In the genomic region with DNA sequence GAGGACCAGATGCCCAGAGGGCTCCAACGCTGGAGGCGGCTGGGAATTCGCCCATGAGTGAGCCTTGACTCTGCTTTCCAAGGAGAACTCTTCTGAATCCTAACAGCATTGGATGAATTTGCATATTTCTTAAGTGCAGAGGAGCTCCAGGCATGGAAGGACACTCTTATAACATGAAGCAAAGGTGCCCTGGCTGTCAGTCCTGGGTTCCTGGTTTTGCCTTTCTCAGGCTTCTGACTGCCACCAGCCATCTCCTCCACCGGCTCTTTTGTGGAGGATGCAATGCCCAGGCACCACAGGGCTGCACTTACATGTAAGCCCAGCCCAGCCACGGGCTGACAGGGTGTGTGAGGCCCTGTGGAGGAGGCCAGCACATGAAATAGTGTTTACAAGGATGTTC, we compare ENCODE assay signal across 33 cellular contexts. TPM values are rescaled to one million over a fixed set of nuclear protein-coding genes. Genes with fewer than 3 reads are reported as not detected.
"Had no signal": no experiment of that assay in that cellular context is flagged by ENCODE, and none has a peak within 500 bp of the region (broad histone marks: within the 10 kb centered on the region; RNA-seq: fewer than 3 reads in every experiment).

No MANE protein-coding gene starts in this region.

- ATAC-seq: activated CD4-positive, alpha-beta T cell treated with anti-CD3 and anti-CD28 coated beads for 36 hours; activated CD4-positive, CD25-positive, alpha-beta regulatory T cell treated with anti-CD3 and anti-CD28 coated beads, Interleukin-2, amount 50 U/mL, for 24 hours; activated naive CD4-positive, alpha-beta T cell treated with anti-CD3 and anti-CD28 coated beads, Interleukin-2, amount 50 U/mL, for 72 hours; activated T-cell treated with anti-CD3 and anti-CD28 coated beads, Interleukin-2, amount 50 U/mL, for 4 hours; K562; WTC11 had no signal

- H3K27ac ChIP-seq: adrenal gland, SJSA1 had no signal

- H3K9me3 Mint-ChIP-seq: activated CD4-positive, alpha-beta memory T cell treated with anti-CD3 and anti-CD28 coated beads for 36 hours; activated naive CD4-positive, alpha-beta T cell treated with anti-CD3 and anti-CD28 coated beads for 36 hours; activated naive CD4-positive, alpha-beta T cell treated with anti-CD3 and anti-CD28 coated beads, Interleukin-2, amount 50 U/mL, for 72 hours; activated T-cell treated with anti-CD3 and anti-CD28 coated beads, Interleukin-2, amount 50 U/mL, for 4 hours; activated T-helper 1 cell treated with anti-CD3 and anti-CD28 coated beads, Interleukin-12 subunit alpha, Interleukin-12 subunit beta, Interleukin-2, Interleukin-4 antibody, amounts not matched to agents 30 ng/mL and 10 ng/mL and 1 ng/mL, durations not matched to agents 14 hours and 24 hours and 36 hours; brain; T-helper 1 cell treated with Interleukin-12 subunit alpha and Interleukin-12 subunit beta and Interleukin-4 antibody, amounts not matched to agents 30 μg/mL and 1 μg/mL, for 36 hours; T-helper 2 cell treated with Interferon-gamma antibody and Interleukin-4, amounts not matched to agents 5 μg/mL and 100 μg/mL, for 36 hours; WTC11 had no signal

- H3K36me3 ChIP-seq: adrenal gland, SJSA1 had no signal

- DNase-seq: activated CD4-positive, alpha-beta memory T cell treated with anti-CD3 and anti-CD28 coated beads for 36 hours; activated CD4-positive, alpha-beta T cell treated with anti-CD3 and anti-CD28 coated beads for 36 hours; activated CD4-positive, alpha-beta T cell treated with anti-CD3 and anti-CD28 coated beads, Interleukin-2, amount 50 U/mL, for 1 hour; activated CD8-positive, alpha-beta memory T cell treated with anti-CD3 and anti-CD28 coated beads, Interleukin-2, amount 50 U/mL, for 4 hours; activated gamma-delta T cell treated with Interleukin-2 at 50 U/mL for 16 hours; activated naive CD4-positive, alpha-beta T cell treated with anti-CD3 and anti-CD28 coated beads for 36 hours; activated T-cell treated with anti-CD3 and anti-CD28 coated beads for 4 hours; activated T-cell treated with anti-CD3 and anti-CD28 coated beads, Interleukin-2, amount 50 U/mL, for 4 hours; adrenal gland; caudate nucleus; NCI-H1105; NCI-H1436; NCI-H1694; NCI-H1930; NCI-H2081 treated with DMSO at 0.1 percent for 48 hours; NCI-H226; NCI-H446 treated with DMSO at 0.1 percent for 48 hours; NCI-H524 treated with DMSO at 0.1 percent for 48 hours; RPMI8226; SHP77 treated with DMSO at 0.1 percent for 48 hours; SK-N-SH had no signal

- H3K36me3 Mint-ChIP-seq: activated CD4-positive, alpha-beta memory T cell treated with anti-CD3 and anti-CD28 coated beads for 36 hours; activated naive CD4-positive, alpha-beta T cell treated with anti-CD3 and anti-CD28 coated beads, Interleukin-2, amount 50 U/mL, for 72 hours; brain; WTC11 had no signal

- H3K4me3 Mint-ChIP-seq: activated CD4-positive, alpha-beta memory T cell treated with anti-CD3 and anti-CD28 coated beads for 36 hours; activated CD4-positive, alpha-beta T cell treated with anti-CD3 and anti-CD28 coated beads for 36 hours; activated naive CD4-positive, alpha-beta T cell treated with anti-CD3 and anti-CD28 coated beads for 36 hours; activated T-cell treated with anti-CD3 and anti-CD28 coated beads, Interleukin-2, amount 50 U/mL, for 4 hours; activated T-helper 1 cell treated with anti-CD3 and anti-CD28 coated beads, Interleukin-12 subunit alpha, Interleukin-12 subunit beta, Interleukin-2, Interleukin-4 antibody, amounts not matched to agents 30 ng/mL and 10 ng/mL and 1 ng/mL, durations not matched to agents 14 hours and 24 hours and 36 hours; brain; T-helper 1 cell treated with Interleukin-12 subunit alpha and Interleukin-12 subunit beta and Interleukin-4 antibody, amounts not matched to agents 30 μg/mL and 1 μg/mL, for 36 hours; T-helper 2 cell treated with Interferon-gamma antibody and Interleukin-4, amounts not matched to agents 5 μg/mL and 100 μg/mL, for 36 hours; WTC11 had no signal

- H3K4me2 ChIP-seq: SK-N-SH had no signal

- H3K27me3 Mint-ChIP-seq: activated CD4-positive, alpha-beta T cell treated with anti-CD3 and anti-CD28 coated beads for 36 hours had no signal

- H3K9ac ChIP-seq: SK-N-SH had no signal

- H3K9me3 ChIP-seq: adrenal gland, Peyer's patch, SJSA1, SK-N-SH had no signal

- H3K27ac Mint-ChIP-seq: activated CD4-positive, alpha-beta memory T cell treated with anti-CD3 and anti-CD28 coated beads for 36 hours; activated CD4-positive, alpha-beta T cell treated with anti-CD3 and anti-CD28 coated beads for 36 hours; activated naive CD4-positive, alpha-beta T cell treated with anti-CD3 and anti-CD28 coated beads for 36 hours; activated naive CD4-positive, alpha-beta T cell treated with anti-CD3 and anti-CD28 coated beads, Interleukin-2, amount 50 U/mL, for 72 hours; activated T-helper 1 cell treated with anti-CD3 and anti-CD28 coated beads, Interleukin-12 subunit alpha, Interleukin-12 subunit beta, Interleukin-2, Interleukin-4 antibody, amounts not matched to agents 30 ng/mL and 10 ng/mL and 1 ng/mL, durations not matched to agents 14 hours and 24 hours and 36 hours; brain; T-helper 1 cell treated with Interleukin-12 subunit alpha and Interleukin-12 subunit beta and Interleukin-4 antibody, amounts not matched to agents 30 μg/mL and 1 μg/mL, for 36 hours; T-helper 2 cell treated with Interferon-gamma antibody and Interleukin-4, amounts not matched to agents 5 μg/mL and 100 μg/mL, for 36 hours; WTC11 had no signal

- H3K27me3 ChIP-seq: adrenal gland, Peyer's patch, SJSA1 had no signal

- H3K4me3 ChIP-seq: adrenal gland, K562, Peyer's patch, SJSA1 had no signal

RNA-seq across cellular contexts. Expression of gene CLRN3, which starts 8.2 kb away (rescaled TPM):
- total RNA-seq: activated CD4-positive, alpha-beta memory T cell treated with anti-CD3 and anti-CD28 coated beads for 36 hours; activated CD4-positive, alpha-beta T cell treated with anti-CD3 and anti-CD28 coated beads for 36 hours; activated naive CD4-positive, alpha-beta T cell treated with anti-CD3 and anti-CD28 coated beads for 36 hours; activated naive CD4-positive, alpha-beta T cell treated with anti-CD3 and anti-CD28 coated beads, Interleukin-2, amount 50 U/mL, for 72 hours; activated T-cell treated with anti-CD3 and anti-CD28 coated beads, Interleukin-2, amount 50 U/mL, for 4 hours; activated T-helper 1 cell treated with anti-CD3 and anti-CD28 coated beads, Interleukin-12 subunit alpha, Interleukin-12 subunit beta, Interleukin-2, Interleukin-4 antibody, amounts not matched to agents 30 ng/mL and 10 ng/mL and 1 ng/mL, durations not matched to agents 14 hours and 24 hours and 36 hours; bronchial epithelial cell; K562; M059J; SJSA1; WTC11 had no signal
